Comparison of ENCODE assay signal across 9 cellular contexts in the genomic region with DNA sequence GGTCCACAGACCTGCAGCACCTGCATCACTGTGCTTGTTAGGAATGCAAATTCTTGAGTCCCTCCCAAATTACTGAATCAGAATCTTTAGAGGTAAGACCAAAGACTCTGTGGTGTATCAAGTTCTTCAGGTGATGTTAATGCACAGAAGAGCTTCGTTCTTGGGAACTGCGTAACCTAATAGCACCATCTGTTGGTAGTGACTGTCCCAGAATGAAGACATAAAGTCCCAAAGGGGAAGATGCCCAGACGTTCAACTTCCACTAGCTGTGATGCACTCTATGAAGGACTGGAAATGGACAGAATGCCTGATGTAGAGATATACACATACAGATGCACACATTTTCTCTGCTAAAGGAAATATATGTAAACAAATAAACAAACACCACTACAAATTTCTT.
A peak's percentile ranks its signal among the peaks of the same experiment; 100 is the strongest.
DNase-seq lines count a peak whose midpoint lies in the region; ATAC-seq and TF ChIP-seq lines count a peak whose summit lies in the region.
"Had no signal": no experiment of that assay in that cellular context is flagged by ENCODE, and none has a peak within 500 bp of the region (broad histone marks: within the 10 kb centered on the region; RNA-seq: fewer than 3 reads in every experiment).

No MANE protein-coding gene starts in this region.

- H2AFZ ChIP-seq in hepatocyte = no peak overlapping the region
- H2AFZ ChIP-seq in osteoblast (ENCODE audit: low read length) = no peak overlapping the region

- no peak overlapping the region for H3K4me3 ChIP-seq in Jurkat, Clone E6-1 (ENCODE audit: low read length)
- H3K4me3 ChIP-seq in hepatocyte = no peak overlapping the region
- H3K4me3 ChIP-seq in esophagus muscularis mucosa = no peak overlapping the region
- H3K4me3 ChIP-seq in osteoblast (ENCODE audit: insufficient read depth, low read length) = no peak overlapping the region
- H3K4me3 ChIP-seq: skin epidermis had no signal

- H3K9me3 ChIP-seq in hepatocyte (ENCODE audit: low read depth) = no peaks in the 10 kb centered on the region
- H3K9me3 ChIP-seq in esophagus muscularis mucosa = no peaks in the 10 kb centered on the region
- H3K9me3 ChIP-seq in osteoblast (ENCODE audit: low read depth, low read length) = peaks cover 1% of the 10 kb centered on the region

- ATAC-seq in GM21619 (IDR thresholded peaks at IDR 0.05; ENCODE audit: unreplicated experiment) = peak; percentile 73

- TF ChIP-seq POLR2A in esophagus muscularis mucosa (IDR thresholded peaks at IDR 0.05; ENCODE audit: low read depth) = no peak

- no peaks in the 10 kb centered on the region for H4K20me1 ChIP-seq in hepatocyte (ENCODE audit: insufficient read depth, poor library complexity, severe bottlenecking)
- H4K20me1 ChIP-seq in osteoblast (ENCODE audit: insufficient read depth, low read length) = no peaks in the 10 kb centered on the region

- H3K9me2 ChIP-seq in hepatocyte (replicated peaks; ENCODE audit: insufficient read depth) = no peaks in the 10 kb centered on the region

- H3K36me3 ChIP-seq in hepatocyte (replicated peaks; ENCODE audit: insufficient read depth, low read depth) (no peaks in the 10 kb centered on the region), esophagus muscularis mucosa (no peaks in the 10 kb centered on the region), osteoblast (ENCODE audit: insufficient read depth, low read length) (no peaks in the 10 kb centered on the region)

- TF ChIP-seq CTCF in hepatocyte (IDR thresholded peaks at IDR 0.05; ENCODE audit: poor library complexity) (peak; percentile 64), esophagus muscularis mucosa (IDR thresholded peaks at IDR 0.05) (peak in 1 of 3 experiments; percentile 23), osteoblast (IDR thresholded peaks at IDR 0.05; ENCODE audit: extremely low read depth, low read depth, low read length) (no peak)

- DNase-seq in ELR (ENCODE audit: low read depth) (peak; percentile 64), SW480 (ENCODE audit: low spot score) (peak; percentile 3), hepatocyte (ENCODE audit: low spot score) (peak; percentile 60), esophagus muscularis mucosa (ENCODE audit: extremely low spot score) (no peak), osteoblast (ENCODE audit: insufficient read length, low spot score, missing footprints) (no peak)
- peak; percentile 21 for DNase-seq in Jurkat, Clone E6-1 (ENCODE audit: low read depth, low spot score)
- no peak for DNase-seq in activated T-cell treated with anti-CD3 and anti-CD28 coated beads, Interleukin-2, amount 50 U/mL, for 48 hours

- H3K79me2 ChIP-seq in hepatocyte (no peaks in the 10 kb centered on the region), osteoblast (ENCODE audit: insufficient read depth, low read length) (no peaks in the 10 kb centered on the region)

- WGBS in hepatocyte (ENCODE audit: low lambda C conversion rate, missing lambda C conversion rate) = 4% methylated on average over 3 of the region's 3 CpGs
- WGBS in esophagus muscularis mucosa = 21% methylated on average over 3 of the region's 3 CpGs

- no peak overlapping the region for H3K4me2 ChIP-seq in hepatocyte
- H3K4me2 ChIP-seq in osteoblast (ENCODE audit: insufficient read depth, low read length) = no peak overlapping the region

- intact Hi-C loops in esophagus muscularis mucosa (cut with DNase I) = no loop called here

- TF ChIP-seq EP300 in esophagus muscularis mucosa (IDR thresholded peaks at IDR 0.05) = no peak

- H3K4me1 ChIP-seq in hepatocyte (ENCODE audit: insufficient read depth) (no peaks in the 10 kb centered on the region), esophagus muscularis mucosa (no peaks in the 10 kb centered on the region), osteoblast (ENCODE audit: insufficient read depth, low read length) (no peaks in the 10 kb centered on the region)

- H3K27me3 ChIP-seq in hepatocyte = no peaks in the 10 kb centered on the region
- H3K27me3 ChIP-seq in esophagus muscularis mucosa = no peaks in the 10 kb centered on the region
- H3K27me3 ChIP-seq in osteoblast (ENCODE audit: insufficient read depth, low read length) = no peaks in the 10 kb centered on the region

- no peak overlapping the region for H3K27ac ChIP-seq in hepatocyte
- H3K27ac ChIP-seq in esophagus muscularis mucosa (replicated peaks in 1 of 4) = no peak overlapping the region
- H3K27ac ChIP-seq in osteoblast (ENCODE audit: low read depth, low read length) = no peak overlapping the region
- H3K27ac ChIP-seq: skin epidermis had no signal

Comparison
In these comparisons a context has a peak if more than half of its experiments do, and no peak if none do; other contexts are left out.
1. DNase-seq: peak in ELR (single experiment), Jurkat, Clone E6-1 (single experiment), SW480 (single experiment) and hepatocyte (single experiment); none in esophagus muscularis mucosa (single experiment), osteoblast (single experiment) and activated T-cell treated with anti-CD3 and anti-CD28 coated beads, Interleukin-2, amount 50 U/mL, for 48 hours (0 of 2).